In the genomic region with DNA sequence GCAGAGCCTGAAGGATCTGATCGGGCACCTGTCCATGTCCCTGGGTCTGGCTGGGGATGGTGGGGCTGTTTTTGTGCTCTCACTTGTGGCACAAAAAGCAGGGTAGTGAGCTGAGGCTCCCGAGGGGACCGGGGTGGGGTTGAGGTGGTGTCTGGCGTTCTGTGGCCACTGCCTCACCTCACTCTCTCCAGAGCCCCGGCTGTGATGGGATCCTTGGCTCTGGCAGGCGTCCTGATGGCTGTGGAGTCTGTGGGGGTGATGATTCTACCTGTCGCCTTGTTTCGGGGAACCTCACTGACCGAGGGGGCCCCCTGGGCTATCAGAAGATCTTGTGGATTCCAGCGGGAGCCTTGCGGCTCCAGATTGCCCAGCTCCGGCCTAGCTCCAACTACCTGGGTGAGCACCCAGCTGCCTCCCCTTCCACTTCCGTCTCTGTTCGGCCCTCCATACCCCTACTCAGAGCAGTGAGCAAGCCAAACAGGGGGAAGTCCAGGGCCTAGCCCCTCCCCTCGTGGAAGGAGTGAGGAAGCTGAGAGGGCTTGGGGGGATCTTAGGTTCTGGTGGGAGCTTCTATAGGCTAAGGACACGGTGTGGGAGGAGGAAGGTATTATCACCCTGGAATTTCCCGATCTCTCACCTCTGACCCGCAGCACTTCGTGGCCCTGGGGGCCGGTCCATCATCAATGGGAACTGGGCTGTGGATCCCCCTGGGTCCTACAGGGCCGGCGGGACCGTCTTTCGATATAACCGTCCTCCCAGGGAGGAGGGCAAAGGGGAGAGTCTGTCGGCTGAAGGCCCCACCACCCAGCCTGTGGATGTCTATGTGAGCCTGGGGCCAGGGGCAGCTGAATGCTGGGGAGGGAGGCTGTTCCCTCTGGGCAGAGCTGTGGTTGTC, we compare ENCODE assay signal across 1 cellular context.
TF ChIP-seq lines count a peak whose summit lies in the region.

No MANE protein-coding gene starts in this region.

TF ChIP-seq in WTC11, 78 proteins besides CTCF, POLR2A, EP300 and RAD21:
- no peak for TF ChIP-seq CREM (CRISPR knock-in tag; IDR thresholded peaks at IDR 0.05)
- TF ChIP-seq, protein P1, sequence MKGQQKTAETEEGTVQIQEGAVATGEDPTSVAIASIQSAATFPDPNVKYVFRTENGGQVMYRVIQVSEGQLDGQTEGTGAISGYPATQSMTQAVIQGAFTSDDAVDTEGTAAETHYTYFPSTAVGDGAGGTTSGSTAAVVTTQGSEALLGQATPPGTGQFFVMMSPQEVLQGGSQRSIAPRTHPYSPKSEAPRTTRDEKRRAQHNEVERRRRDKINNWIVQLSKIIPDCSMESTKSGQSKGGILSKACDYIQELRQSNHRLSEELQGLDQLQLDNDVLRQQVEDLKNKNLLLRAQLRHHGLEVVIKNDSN (CRISPR knock-in tag; IDR thresholded peaks at IDR 0.05), result no peak
- TF ChIP-seq, protein P2, sequence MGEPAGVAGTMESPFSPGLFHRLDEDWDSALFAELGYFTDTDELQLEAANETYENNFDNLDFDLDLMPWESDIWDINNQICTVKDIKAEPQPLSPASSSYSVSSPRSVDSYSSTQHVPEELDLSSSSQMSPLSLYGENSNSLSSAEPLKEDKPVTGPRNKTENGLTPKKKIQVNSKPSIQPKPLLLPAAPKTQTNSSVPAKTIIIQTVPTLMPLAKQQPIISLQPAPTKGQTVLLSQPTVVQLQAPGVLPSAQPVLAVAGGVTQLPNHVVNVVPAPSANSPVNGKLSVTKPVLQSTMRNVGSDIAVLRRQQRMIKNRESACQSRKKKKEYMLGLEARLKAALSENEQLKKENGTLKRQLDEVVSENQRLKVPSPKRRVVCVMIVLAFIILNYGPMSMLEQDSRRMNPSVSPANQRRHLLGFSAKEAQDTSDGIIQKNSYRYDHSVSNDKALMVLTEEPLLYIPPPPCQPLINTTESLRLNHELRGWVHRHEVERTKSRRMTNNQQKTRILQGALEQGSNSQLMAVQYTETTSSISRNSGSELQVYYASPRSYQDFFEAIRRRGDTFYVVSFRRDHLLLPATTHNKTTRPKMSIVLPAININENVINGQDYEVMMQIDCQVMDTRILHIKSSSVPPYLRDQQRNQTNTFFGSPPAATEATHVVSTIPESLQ (CRISPR knock-in tag; IDR thresholded peaks at IDR 0.05), result no peak
- TF ChIP-seq FOXJ3 (CRISPR knock-in tag; IDR thresholded peaks at IDR 0.05; ENCODE audit: borderline replicate concordance), result no peak
- TF ChIP-seq ZNF423 (CRISPR knock-in tag; IDR thresholded peaks at IDR 0.05), result no peak
- TF ChIP-seq, protein P3, sequence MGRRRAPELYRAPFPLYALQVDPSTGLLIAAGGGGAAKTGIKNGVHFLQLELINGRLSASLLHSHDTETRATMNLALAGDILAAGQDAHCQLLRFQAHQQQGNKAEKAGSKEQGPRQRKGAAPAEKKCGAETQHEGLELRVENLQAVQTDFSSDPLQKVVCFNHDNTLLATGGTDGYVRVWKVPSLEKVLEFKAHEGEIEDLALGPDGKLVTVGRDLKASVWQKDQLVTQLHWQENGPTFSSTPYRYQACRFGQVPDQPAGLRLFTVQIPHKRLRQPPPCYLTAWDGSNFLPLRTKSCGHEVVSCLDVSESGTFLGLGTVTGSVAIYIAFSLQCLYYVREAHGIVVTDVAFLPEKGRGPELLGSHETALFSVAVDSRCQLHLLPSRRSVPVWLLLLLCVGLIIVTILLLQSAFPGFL (CRISPR knock-in tag; IDR thresholded peaks at IDR 0.05; ENCODE audit: borderline replicate concordance), result no peak
- no peak for TF ChIP-seq TEAD1 (CRISPR knock-in tag; IDR thresholded peaks at IDR 0.05)
- TF ChIP-seq KAT7 (CRISPR knock-in tag; IDR thresholded peaks at IDR 0.05; ENCODE audit: borderline replicate concordance), result no peak
- no peak for TF ChIP-seq EMX1 (CRISPR knock-in tag; IDR thresholded peaks at IDR 0.05)
- TF ChIP-seq ZNF317 (CRISPR knock-in tag; IDR thresholded peaks at IDR 0.05; ENCODE audit: borderline replicate concordance, low read depth), result no peak
- no peak for TF ChIP-seq ATF1 (CRISPR knock-in tag; IDR thresholded peaks at IDR 0.05)
- TF ChIP-seq RORB (CRISPR knock-in tag; IDR thresholded peaks at IDR 0.05), result no peak
- no peak for TF ChIP-seq NFATC4 (CRISPR knock-in tag; IDR thresholded peaks at IDR 0.05)
- TF ChIP-seq NR2C2 (CRISPR knock-in tag; IDR thresholded peaks at IDR 0.05), result no peak
- TF ChIP-seq, protein P4, sequence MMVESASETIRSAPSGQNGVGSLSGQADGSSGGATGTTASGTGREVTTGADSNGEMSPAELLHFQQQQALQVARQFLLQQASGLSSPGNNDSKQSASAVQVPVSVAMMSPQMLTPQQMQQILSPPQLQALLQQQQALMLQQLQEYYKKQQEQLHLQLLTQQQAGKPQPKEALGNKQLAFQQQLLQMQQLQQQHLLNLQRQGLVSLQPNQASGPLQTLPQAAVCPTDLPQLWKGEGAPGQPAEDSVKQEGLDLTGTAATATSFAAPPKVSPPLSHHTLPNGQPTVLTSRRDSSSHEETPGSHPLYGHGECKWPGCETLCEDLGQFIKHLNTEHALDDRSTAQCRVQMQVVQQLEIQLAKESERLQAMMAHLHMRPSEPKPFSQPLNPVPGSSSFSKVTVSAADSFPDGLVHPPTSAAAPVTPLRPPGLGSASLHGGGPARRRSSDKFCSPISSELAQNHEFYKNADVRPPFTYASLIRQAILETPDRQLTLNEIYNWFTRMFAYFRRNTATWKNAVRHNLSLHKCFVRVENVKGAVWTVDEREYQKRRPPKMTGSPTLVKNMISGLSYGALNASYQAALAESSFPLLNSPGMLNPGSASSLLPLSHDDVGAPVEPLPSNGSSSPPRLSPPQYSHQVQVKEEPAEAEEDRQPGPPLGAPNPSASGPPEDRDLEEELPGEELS (CRISPR knock-in tag; IDR thresholded peaks at IDR 0.05), result no peak
